Comparison of ENCODE assay signal across 1 cellular context in genomic region chr14:96867634-96868033, GRCh38.
TF ChIP-seq lines count a peak whose summit lies in the region.

No MANE protein-coding gene starts in this region.

TF ChIP-seq in HepG2, 621 proteins besides CTCF, POLR2A, EP300 and RAD21 (continued from another document):
- TF ChIP-seq ZNF446 (CRISPR knock-in tag; IDR thresholded peaks at IDR 0.05) (no peak), SP140L (CRISPR knock-in tag; IDR thresholded peaks at IDR 0.05; ENCODE audit: borderline replicate concordance) (no peak), CREB1 (IDR thresholded peaks at IDR 0.05) (no peak), CREB1 (CRISPR knock-in tag; IDR thresholded peaks at IDR 0.05) (no peak), TAF1 (CRISPR knock-in tag; IDR thresholded peaks at IDR 0.05) (no peak), RFX1 (IDR thresholded peaks at IDR 0.05) (no peak), MAX (IDR thresholded peaks at IDR 0.05) (no peak), IRF1 (CRISPR knock-in tag; IDR thresholded peaks at IDR 0.05; ENCODE audit: low read depth) (no peak), NR2F1 (CRISPR knock-in tag; IDR thresholded peaks at IDR 0.05) (no peak), MAFK (conservative IDR thresholded peaks at IDR 0.05 in 1 of 2, IDR thresholded peaks at IDR 0.05 in 1 of 2; ENCODE audit: low read length in 2 of 2) (peak; percentile 66 to 83)
